Comparison of ENCODE assay signal across 21 cellular contexts in genomic region chr19:38149597-38149996, GRCh38.
DNase-seq lines count a peak whose midpoint lies in the region; ATAC-seq and TF ChIP-seq lines count a peak whose summit lies in the region.
"Had no signal": no experiment of that assay in that cellular context is flagged by ENCODE, and none has a peak within 500 bp of the region (broad histone marks: within the 10 kb centered on the region; RNA-seq: fewer than 3 reads in every experiment).

No MANE protein-coding gene starts in this region.

- no peak overlapping the region for H3K27ac Mint-ChIP-seq in T-helper 17 cell
- H3K27ac Mint-ChIP-seq: activated naive CD8-positive, alpha-beta T cell treated with anti-CD3 and anti-CD28 coated beads, Interleukin-2, amount 10 ng/mL, durations not matched to agents 7 days and 5 days; CD8-positive, alpha-beta memory T cell; stimulated activated naive CD8-positive, alpha-beta T cell treated with anti-CD3 and anti-CD28 coated beads, Interleukin-15, Interleukin-2, amounts not matched to agents 100 ng/mL and 50 ng/mL, for 24 hours had no signal

- H3K9me3 ChIP-seq in HEK293 (ENCODE audit: control insufficient read depth, insufficient read depth, low read depth, low read length) (no peaks in the 10 kb centered on the region), RWPE2 (ENCODE audit: severe bottlenecking) (no peaks in the 10 kb centered on the region), T-helper 17 cell (ENCODE audit: control insufficient read depth, low read length, poor library complexity, severe bottlenecking) (no peaks in the 10 kb centered on the region)
- H3K9me3 ChIP-seq: esophagus muscularis mucosa, heart right ventricle had no signal

- peak; percentile 51; the same call in 2 of the 3 replicates for ATAC-seq in RWPE2 (ENCODE audit: low read depth)
- ATAC-seq in GM21381 (IDR thresholded peaks at IDR 0.05; ENCODE audit: unreplicated experiment): no peak
- no peak for ATAC-seq in T-helper 17 cell
- no peak for ATAC-seq in HG03280 (IDR thresholded peaks at IDR 0.05; ENCODE audit: unreplicated experiment)
- no peak for ATAC-seq in GM18870 (IDR thresholded peaks at IDR 0.05; ENCODE audit: unreplicated experiment)
- ATAC-seq: heart right ventricle had no signal

- no peaks in the 10 kb centered on the region for H3K27me3 ChIP-seq in RWPE2 (ENCODE audit: insufficient read depth, poor library complexity, severe bottlenecking)
- H3K27me3 ChIP-seq: esophagus muscularis mucosa, heart right ventricle had no signal

- H3K36me3 ChIP-seq in HEK293 (ENCODE audit: control insufficient read depth in 2 of 2, insufficient read depth in 1 of 2, low read length in 2 of 2) (peaks cover 0 to 45% of the 10 kb centered on the region in 2 experiments; a peak in 2 of 3 replicates), RWPE2 (ENCODE audit: low read depth) (peaks cover 69% of the 10 kb centered on the region)

- no peaks in the 10 kb centered on the region for H3K4me1 Mint-ChIP-seq in T-helper 17 cell
- H3K4me1 Mint-ChIP-seq: CD8-positive, alpha-beta memory T cell had no signal

- H3K27me3 Mint-ChIP-seq in T-helper 17 cell: no peaks in the 10 kb centered on the region
- H3K27me3 Mint-ChIP-seq: activated naive CD8-positive, alpha-beta T cell treated with anti-CD3 and anti-CD28 coated beads, Interleukin-2, amount 10 ng/mL, durations not matched to agents 7 days and 5 days; CD8-positive, alpha-beta memory T cell; naive B cell; stimulated activated naive CD8-positive, alpha-beta T cell treated with anti-CD3 and anti-CD28 coated beads, Interleukin-15, Interleukin-2, amounts not matched to agents 100 ng/mL and 50 ng/mL, for 24 hours had no signal

- no peak overlapping the region for H3K4me3 Mint-ChIP-seq in T-helper 17 cell
- H3K4me3 Mint-ChIP-seq: activated naive CD8-positive, alpha-beta T cell treated with anti-CD3 and anti-CD28 coated beads, Interleukin-2, amount 10 ng/mL, durations not matched to agents 7 days and 5 days; CD8-positive, alpha-beta memory T cell; stimulated activated naive CD8-positive, alpha-beta T cell treated with anti-CD3 and anti-CD28 coated beads, Interleukin-15, Interleukin-2, amounts not matched to agents 100 ng/mL and 50 ng/mL, for 24 hours had no signal

- H3K4me1 ChIP-seq in HEK293 (ENCODE audit: control insufficient read depth, insufficient read depth, low read length): peaks cover 2% of the 10 kb centered on the region; the same call in 1 of the 2 replicates
- H3K4me1 ChIP-seq in RWPE2 (ENCODE audit: insufficient read depth, poor library complexity, severe bottlenecking): no peaks in the 10 kb centered on the region
- H3K4me1 ChIP-seq: esophagus muscularis mucosa, parathyroid adenoma had no signal

- DNase-seq in D341Med (ENCODE audit: low spot score): peak; percentile 34
- DNase-seq in RWPE2 (ENCODE audit: low spot score): no peak
- DNase-seq in fibroblast of mammary gland (ENCODE audit: low read depth): peak; percentile 18
- DNase-seq in T-helper 17 cell: no peak
- DNase-seq: activated naive CD8-positive, alpha-beta T cell treated with anti-CD3 and anti-CD28 coated beads, Interleukin-2, amount 10 ng/mL, durations not matched to agents 7 days and 5 days; CD8-positive, alpha-beta memory T cell; DMS79 treated with DMSO at 0.1 percent for 48 hours; heart right ventricle; MM.1S; naive B cell; NCI-H187 treated with DMSO at 0.1 percent for 48 hours; NCI-H345; stimulated activated CD4-positive, alpha-beta T cell treated with anti-CD3 and anti-CD28 coated beads, Interleukin-2, amount 100 ng/mL, for 24 hours; T-helper 2 cell had no signal

- TF ChIP-seq CTCF in HEK293 (tag by site-specific recombination; IDR thresholded peaks at IDR 0.05) (no peak), RWPE2 (IDR thresholded peaks at IDR 0.05; ENCODE audit: poor library complexity, severe bottlenecking) (no peak), fibroblast of mammary gland (conservative IDR thresholded peaks at IDR 0.05; ENCODE audit: control insufficient read depth, insufficient read depth, low read depth, low read length) (no peak)

- CTCF ChIA-PET in HEK293 (lab: Yijun Ruan, JAX): interaction anchor here (0.6 to 5.5 kb wide), 8 partner anchors 11 to 961 kb away, joined by 3 to 51 read pairs (median 6); no protein-coding TSS in a partner anchor

- peaks cover 10% of the 10 kb centered on the region for H3K36me3 Mint-ChIP-seq in T-helper 17 cell (ENCODE audit: low read depth)
- H3K36me3 Mint-ChIP-seq: activated naive CD8-positive, alpha-beta T cell treated with anti-CD3 and anti-CD28 coated beads, Interleukin-2, amount 10 ng/mL, durations not matched to agents 7 days and 5 days had no signal

- POLR2A ChIA-PET in HEK293 (lab: Yijun Ruan, JAX): no interaction called here

- no peak overlapping the region for H3K27ac ChIP-seq in HEK293 (ENCODE audit: extremely low read depth, low read depth, low read length)
- H3K27ac ChIP-seq in RWPE2 (ENCODE audit: poor library complexity, severe bottlenecking): no peak overlapping the region
- H3K27ac ChIP-seq: esophagus muscularis mucosa, heart right ventricle, parathyroid adenoma had no signal

- H3K4me3 ChIP-seq in HEK293 (ENCODE audit: low read depth, low read length): no peak overlapping the region
- no peak overlapping the region for H3K4me3 ChIP-seq in RWPE2 (ENCODE audit: severe bottlenecking)
- no peak overlapping the region for H3K4me3 ChIP-seq in fibroblast of mammary gland (ENCODE audit: control insufficient read depth, low read depth, low read length)
- H3K4me3 ChIP-seq: esophagus muscularis mucosa, heart right ventricle had no signal

TF ChIP-seq in HEK293, 187 proteins besides CTCF, POLR2A, EP300 and RAD21:
- TF ChIP-seq ZBTB7A (tag by site-specific recombination; IDR thresholded peaks at IDR 0.05; ENCODE audit: low read depth): no peak
- TF ChIP-seq ZNF514 (tag by site-specific recombination; IDR thresholded peaks at IDR 0.05): no peak
- TF ChIP-seq TCF7L2 (IDR thresholded peaks at IDR 0.05; ENCODE audit: borderline replicate concordance, low read depth, low read length): no peak
- 0 out of 2 replicates have a peak, but pooled peaks have one; percentile 23 for TF ChIP-seq ZBTB17 (tag by site-specific recombination; IDR thresholded peaks at IDR 0.05)
- no peak for TF ChIP-seq HOXD13 (CRISPR knock-in tag; IDR thresholded peaks at IDR 0.05; ENCODE audit: borderline replicate concordance)
- TF ChIP-seq ZNF48 (tag by site-specific recombination; IDR thresholded peaks at IDR 0.05): no peak
- no peak for TF ChIP-seq ZBTB1 (tag by site-specific recombination; IDR thresholded peaks at IDR 0.05)
- TF ChIP-seq, protein P1, sequence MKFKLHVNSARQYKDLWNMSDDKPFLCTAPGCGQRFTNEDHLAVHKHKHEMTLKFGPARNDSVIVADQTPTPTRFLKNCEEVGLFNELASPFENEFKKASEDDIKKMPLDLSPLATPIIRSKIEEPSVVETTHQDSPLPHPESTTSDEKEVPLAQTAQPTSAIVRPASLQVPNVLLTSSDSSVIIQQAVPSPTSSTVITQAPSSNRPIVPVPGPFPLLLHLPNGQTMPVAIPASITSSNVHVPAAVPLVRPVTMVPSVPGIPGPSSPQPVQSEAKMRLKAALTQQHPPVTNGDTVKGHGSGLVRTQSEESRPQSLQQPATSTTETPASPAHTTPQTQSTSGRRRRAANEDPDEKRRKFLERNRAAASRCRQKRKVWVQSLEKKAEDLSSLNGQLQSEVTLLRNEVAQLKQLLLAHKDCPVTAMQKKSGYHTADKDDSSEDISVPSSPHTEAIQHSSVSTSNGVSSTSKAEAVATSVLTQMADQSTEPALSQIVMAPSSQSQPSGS (tag by site-specific recombination; IDR thresholded peaks at IDR 0.05; ENCODE audit: low read depth): no peak
TF ChIP-seq in HEK293: peak in this region for 1.

Comparison
In these comparisons a context has a peak if more than half of its experiments do, and no peak if none do; other contexts are left out.
1. DNase-seq: peak in D341Med (single experiment) and fibroblast of mammary gland (single experiment); none in RWPE2 (single experiment) and T-helper 17 cell (0 of 3).